12 cellular contexts compared by ENCODE assay signal in the genomic region with DNA sequence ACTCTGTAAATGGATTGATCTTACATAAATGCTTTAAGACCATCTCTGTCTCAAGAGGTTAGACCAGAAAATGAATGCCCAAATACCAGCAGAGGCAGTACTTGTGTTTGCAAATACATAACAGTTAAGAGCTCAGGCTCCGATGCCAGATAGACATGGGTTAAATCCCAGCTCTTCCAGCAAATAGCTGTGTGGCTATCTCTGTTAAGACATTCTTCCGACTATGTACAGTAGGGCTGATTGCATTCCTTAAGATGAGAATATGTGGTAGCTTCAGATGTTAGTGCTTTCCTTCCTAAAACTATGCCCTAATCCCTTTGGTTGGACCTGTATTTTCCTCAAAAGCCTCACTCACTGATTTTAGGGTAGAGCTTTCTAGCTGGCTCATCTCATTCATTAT. TPM values are rescaled to one million over a fixed set of nuclear protein-coding genes. Genes with fewer than 3 reads are reported as not detected.
DNase-seq lines count a peak whose midpoint lies in the region; ATAC-seq and TF ChIP-seq lines count a peak whose summit lies in the region.
"Had no signal": no experiment of that assay in that cellular context is flagged by ENCODE, and none has a peak within 500 bp of the region (broad histone marks: within the 10 kb centered on the region; RNA-seq: fewer than 3 reads in every experiment).

No MANE protein-coding gene starts in this region.

- no peaks in the 10 kb centered on the region for H3K9me2 ChIP-seq in Loucy (replicated peaks; ENCODE audit: low read depth, low read length)

- TF ChIP-seq CTCF in Loucy (conservative IDR thresholded peaks at IDR 0.05; ENCODE audit: low read length): no peak
- no peak for TF ChIP-seq CTCF in progenitor cell of endocrine pancreas (IDR thresholded peaks at IDR 0.05; ENCODE audit: unreplicated experiment)

- H3K36me3 ChIP-seq in Loucy (ENCODE audit: insufficient read depth, low read length): no peaks in the 10 kb centered on the region

- peaks cover 16% of the 10 kb centered on the region for H4K20me1 ChIP-seq in Loucy (ENCODE audit: insufficient read depth, low read length, poor library complexity, severe bottlenecking)

- no peak overlapping the region for H2AFZ ChIP-seq in Loucy (ENCODE audit: low read length)

- peak overlapping the region; percentile 91 for H3K4me3 ChIP-seq in Loucy (ENCODE audit: low read length, poor library complexity, severe bottlenecking)

- H3K9me3 Mint-ChIP-seq in activated T-cell treated with anti-CD3 and anti-CD28 coated beads, Interleukin-2, amount 50 U/mL, for 24 hours: no peaks in the 10 kb centered on the region
- H3K9me3 Mint-ChIP-seq in progenitor cell of endocrine pancreas (ENCODE audit: low read depth): no peaks in the 10 kb centered on the region
- H3K9me3 Mint-ChIP-seq in stimulated activated effector memory CD8-positive, alpha-beta T cell treated with anti-CD3 and anti-CD28 coated beads, Interleukin-12 subunit alpha, Interleukin-12 subunit beta, amount 100 ng/mL, for 72 hours: no peaks in the 10 kb centered on the region

- no peaks in the 10 kb centered on the region for H3K27me3 ChIP-seq in Loucy (ENCODE audit: insufficient read depth, low read length, poor library complexity, severe bottlenecking)
- H3K27me3 ChIP-seq: MG63 had no signal

- H3K9me3 ChIP-seq in Loucy (ENCODE audit: insufficient read depth, low read depth, low read length): no peaks in the 10 kb centered on the region
- H3K9me3 ChIP-seq: MG63 had no signal

- H3K79me2 ChIP-seq in Loucy (ENCODE audit: insufficient read depth, low read length): peaks cover 56% of the 10 kb centered on the region

- H3F3A ChIP-seq in Loucy (ENCODE audit: low read depth): 0 out of 2 replicates have a peak, but pooled peaks cover 2% of the 10 kb centered on the region

- no peak for DNase-seq in activated T-cell treated with anti-CD3 and anti-CD28 coated beads, Interleukin-2, amount 50 U/mL, for 24 hours
- DNase-seq in activated T-cell treated with anti-CD3 and anti-CD28 coated beads for 4 hours (no peak), dedifferentiated amniotic fluid mesenchymal stem cell (ENCODE audit: extremely low spot score) (peak; percentile 27), progenitor cell of endocrine pancreas (ENCODE audit: low spot score, unreplicated experiment) (no peak), NCI-H82 treated with DMSO at 0.1 percent for 48 hours (lab: John Stamatoyannopoulos, UW; ENCODE audit: unreplicated experiment) (no peak), ureter (ENCODE audit: low spot score) (no peak)
- no peak for DNase-seq in stimulated activated effector memory CD8-positive, alpha-beta T cell treated with anti-CD3 and anti-CD28 coated beads, Interleukin-12 subunit alpha, Interleukin-12 subunit beta, amount 100 ng/mL, for 72 hours (ENCODE audit: low spot score in 2 of 2)
- DNase-seq: GOT3; MG63; NCI-H526 treated with DMSO at 0.1 percent for 48 hours; stimulated activated naive CD8-positive, alpha-beta T cell treated with anti-CD3 and anti-CD28 coated beads, Interleukin-15, Interleukin-2, amounts not matched to agents 100 U/mL and 50 U/mL, for 24 hours had no signal

- no peaks in the 10 kb centered on the region for H3K27me3 Mint-ChIP-seq in activated T-cell treated with anti-CD3 and anti-CD28 coated beads, Interleukin-2, amount 50 U/mL, for 24 hours
- no peaks in the 10 kb centered on the region for H3K27me3 Mint-ChIP-seq in progenitor cell of endocrine pancreas

- peak overlapping the region; percentile 93 for H3K4me2 ChIP-seq in Loucy (ENCODE audit: low read depth, low read length, poor library complexity, severe bottlenecking)

- peak overlapping the region; percentile 85 for H3K9ac ChIP-seq in Loucy (ENCODE audit: low read depth, low read length, poor library complexity, severe bottlenecking)

- peaks cover 33% of the 10 kb centered on the region for H3K36me3 Mint-ChIP-seq in activated T-cell treated with anti-CD3 and anti-CD28 coated beads, Interleukin-2, amount 50 U/mL, for 24 hours (ENCODE audit: low read depth)
- peaks cover 8% of the 10 kb centered on the region for H3K36me3 Mint-ChIP-seq in progenitor cell of endocrine pancreas (ENCODE audit: insufficient read depth)
- peaks cover 6% of the 10 kb centered on the region for H3K36me3 Mint-ChIP-seq in stimulated activated effector memory CD8-positive, alpha-beta T cell treated with anti-CD3 and anti-CD28 coated beads, Interleukin-12 subunit alpha, Interleukin-12 subunit beta, amount 100 ng/mL, for 72 hours

- H3K4me1 Mint-ChIP-seq in activated T-cell treated with anti-CD3 and anti-CD28 coated beads, Interleukin-2, amount 50 U/mL, for 24 hours (ENCODE audit: low read depth): peaks cover 58% of the 10 kb centered on the region
- H3K4me1 Mint-ChIP-seq in progenitor cell of endocrine pancreas (ENCODE audit: low read depth): peaks cover 23% of the 10 kb centered on the region
- peaks cover 44% of the 10 kb centered on the region for H3K4me1 Mint-ChIP-seq in stimulated activated effector memory CD8-positive, alpha-beta T cell treated with anti-CD3 and anti-CD28 coated beads, Interleukin-12 subunit alpha, Interleukin-12 subunit beta, amount 100 ng/mL, for 72 hours

- H3K4me3 Mint-ChIP-seq in activated T-cell treated with anti-CD3 and anti-CD28 coated beads, Interleukin-2, amount 50 U/mL, for 24 hours: peak overlapping the region; percentile 32
- peak overlapping the region; percentile 69 for H3K4me3 Mint-ChIP-seq in progenitor cell of endocrine pancreas (ENCODE audit: low read depth)
- H3K4me3 Mint-ChIP-seq in stimulated activated effector memory CD8-positive, alpha-beta T cell treated with anti-CD3 and anti-CD28 coated beads, Interleukin-12 subunit alpha, Interleukin-12 subunit beta, amount 100 ng/mL, for 72 hours: no peak overlapping the region

- H3K27ac Mint-ChIP-seq in activated T-cell treated with anti-CD3 and anti-CD28 coated beads, Interleukin-2, amount 50 U/mL, for 24 hours: no peak overlapping the region
- no peak overlapping the region for H3K27ac Mint-ChIP-seq in progenitor cell of endocrine pancreas
- no peak overlapping the region for H3K27ac Mint-ChIP-seq in stimulated activated effector memory CD8-positive, alpha-beta T cell treated with anti-CD3 and anti-CD28 coated beads, Interleukin-12 subunit alpha, Interleukin-12 subunit beta, amount 100 ng/mL, for 72 hours

- no peak for ATAC-seq in stimulated activated effector memory CD8-positive, alpha-beta T cell treated with anti-CD3 and anti-CD28 coated beads, Interleukin-12 subunit alpha, Interleukin-12 subunit beta, amount 100 ng/mL, for 72 hours
- ATAC-seq: stimulated activated naive CD8-positive, alpha-beta T cell treated with anti-CD3 and anti-CD28 coated beads, Interleukin-15, Interleukin-2, amounts not matched to agents 100 U/mL and 50 U/mL, for 24 hours had no signal

- peaks cover 34% of the 10 kb centered on the region for H3K4me1 ChIP-seq in Loucy (ENCODE audit: insufficient read depth, low read length, poor library complexity, severe bottlenecking)

RNA-seq across cellular contexts. Expression of a gene that starts 2.2 kb away (rescaled TPM):
- total RNA-seq in progenitor cell of endocrine pancreas (60.1 TPM in 2 replicates), ureter (55.2 TPM)

RNA-seq across cellular contexts. Expression of a gene that starts 21.3 kb away (rescaled TPM):
- total RNA-seq in progenitor cell of endocrine pancreas (25.6 and 25.9 TPM in 2 replicates), ureter (1.4 TPM)

Comparison
In these comparisons a context has a peak if more than half of its experiments do, and no peak if none do; other contexts are left out.
1. RNA of a gene that starts 21.3 kb away (total RNA-seq): 25.6 to 25.9 TPM in progenitor cell of endocrine pancreas; 1.4 TPM in ureter (single experiment); every median in the first group is over 10 times any median in the second.